ENCODE assay signal across 8 cellular contexts in genomic region chr22:41094036-41094435, GRCh38. TPM values are rescaled to one million over a fixed set of nuclear protein-coding genes. Genes with fewer than 3 reads are reported as not detected.
DNase-seq lines count a peak whose midpoint lies in the region; ATAC-seq and TF ChIP-seq lines count a peak whose summit lies in the region.

No MANE protein-coding gene starts in this region.

- H3K4me2 ChIP-seq in H9 (ENCODE audit: insufficient read depth, insufficient read length, low read length) (peak overlapping the region; percentile 93), neuronal stem cell (ENCODE audit: insufficient read depth, low read length, poor library complexity, severe bottlenecking) (peak overlapping the region; percentile 58)

- H3K4me1 Mint-ChIP-seq in CD14-positive monocyte: peaks cover 51% of the 10 kb centered on the region
- peaks cover 37 to 38% of the 10 kb centered on the region in 2 experiments for H3K4me1 Mint-ChIP-seq in H9

- H3K14ac ChIP-seq in H9 (ENCODE audit: insufficient read depth, low read length) (no peak overlapping the region), neuronal stem cell (ENCODE audit: low read length) (no peak overlapping the region)

- H2BK12ac ChIP-seq in H9 (ENCODE audit: insufficient read length, low read depth, low read length): no peak overlapping the region
- no peak overlapping the region for H2BK12ac ChIP-seq in neuronal stem cell (ENCODE audit: low read length)

- H3K23me2 ChIP-seq in H9 (ENCODE audit: insufficient read length, low read depth, low read length, poor library complexity, severe bottlenecking): peaks cover 14% of the 10 kb centered on the region

- no peak overlapping the region for H4K8ac ChIP-seq in H9 (replicated peaks; ENCODE audit: insufficient read length, low read depth, low read length)
- H4K8ac ChIP-seq in neuronal stem cell (ENCODE audit: low read depth, low read length): no peak overlapping the region

- no peak overlapping the region for H2BK120ac ChIP-seq in H9 (ENCODE audit: low read depth, low read length, poor library complexity, severe bottlenecking)
- no peak overlapping the region for H2BK120ac ChIP-seq in neuronal stem cell (ENCODE audit: low read depth, low read length)

- H3K9me3 ChIP-seq in H9 (ENCODE audit: control insufficient read depth, low read depth, low read length) (no peaks in the 10 kb centered on the region), SK-N-MC (ENCODE audit: low read depth, low read length) (no peaks in the 10 kb centered on the region), neuronal stem cell (replicated peaks in 1 of 2; ENCODE audit: control insufficient read depth in 2 of 2, insufficient read depth in 1 of 2, low read depth in 1 of 2, low read length in 2 of 2) (no peaks in the 10 kb centered on the region)

- H3K27me3 ChIP-seq in H9 (ENCODE audit: insufficient read depth, low read length): no peaks in the 10 kb centered on the region
- H3K27me3 ChIP-seq in neuronal stem cell (ENCODE audit: control insufficient read depth in 3 of 3, insufficient read depth in 3 of 3, low read depth in 1 of 3, low read length in 3 of 3): no peaks in the 10 kb centered on the region

- H3K79me1 ChIP-seq in H9 (ENCODE audit: insufficient read depth, low read depth, low read length, poor library complexity, severe bottlenecking): no peaks in the 10 kb centered on the region
- H3K79me1 ChIP-seq in neuronal stem cell (ENCODE audit: low read depth, low read length): no peaks in the 10 kb centered on the region

- H2BK15ac ChIP-seq in H9 (ENCODE audit: low read depth, low read length) (no peak overlapping the region), neuronal stem cell (ENCODE audit: low read length) (no peak overlapping the region)

- H3K4me3 ChIP-seq in SK-N-MC: peak overlapping the region; percentile 99
- peak overlapping the region; percentile 61 for H3K4me3 ChIP-seq in epithelial cell of esophagus (ENCODE audit: low read length)
- H3K4me3 ChIP-seq in neuronal stem cell (ENCODE audit: low read length in 2 of 2): peak overlapping the region; percentile 68 to 97

- H3K27ac ChIP-seq in H9 (ENCODE audit: insufficient read length, low read depth, low read length) (no peak overlapping the region), SK-N-MC (no peak overlapping the region; the same call in 1 of the 2 replicates), neuronal stem cell (replicated peaks; ENCODE audit: low read length) (no peak overlapping the region)

- H4K91ac ChIP-seq in H9 (ENCODE audit: insufficient read length, low read depth, low read length) (no peak overlapping the region), neuronal stem cell (ENCODE audit: low read depth, low read length, poor library complexity) (no peak overlapping the region)

- H3K56ac ChIP-seq in H9 (ENCODE audit: insufficient read length, low read depth, low read length): no peak overlapping the region

- H2BK5ac ChIP-seq in H9 (ENCODE audit: insufficient read length, low read length) (no peak overlapping the region), neuronal stem cell (ENCODE audit: low read length) (no peak overlapping the region)

- H3K4me3 Mint-ChIP-seq in CD14-positive monocyte: peak overlapping the region; percentile 98 to 100
- H3K4me3 Mint-ChIP-seq in H9: peak overlapping the region; percentile 96 to 99

- no peak for TF ChIP-seq CTCF in CD14-positive monocyte (IDR thresholded peaks at IDR 0.05)
- TF ChIP-seq CTCF in H9 (conservative IDR thresholded peaks at IDR 0.05): no peak
- TF ChIP-seq CTCF in epithelial cell of esophagus (IDR thresholded peaks at IDR 0.05; ENCODE audit: insufficient read depth, low read depth, low read length, missing control alignments): no peak

- peaks cover 61% of the 10 kb centered on the region for H3K79me2 ChIP-seq in H9 (ENCODE audit: insufficient read depth, low read length)

- H3K9ac ChIP-seq in H9 (ENCODE audit: extremely low read depth, insufficient read length, low read length): peak overlapping the region; percentile 89
- peak overlapping the region; percentile 97 for H3K9ac ChIP-seq in SK-N-MC (ENCODE audit: insufficient read length)
- no peak overlapping the region for H3K9ac ChIP-seq in neuronal stem cell (ENCODE audit: low read depth, low read length, poor library complexity)

- no peak overlapping the region for H3K4ac ChIP-seq in H9 (ENCODE audit: low read depth, low read length)
- no peak overlapping the region for H3K4ac ChIP-seq in neuronal stem cell (ENCODE audit: low read length)

- intact Hi-C loops in CD14-positive monocyte (cut with micrococcal nuclease): loop anchor here (5.0 kb wide), 2 partner anchors 72 to 127 kb away; no protein-coding TSS in a partner anchor

- DNase-seq in CD14-positive monocyte (ENCODE audit: low spot score): no peak
- no peak for DNase-seq in H9
- DNase-seq in SK-N-MC (ENCODE audit: low read depth, low spot score): no peak
- peak; percentile 43 for DNase-seq in epithelial cell of esophagus (ENCODE audit: low read depth)
- no peak for DNase-seq in neuronal stem cell (ENCODE audit: low spot score)
- no peak for DNase-seq in COR-L47 (lab: John Stamatoyannopoulos, UW)
- no peak for DNase-seq in DMS79 treated with DMSO at 0.1 percent for 48 hours (lab: John Stamatoyannopoulos, UW)

- H3K36me3 ChIP-seq in SK-N-MC (ENCODE audit: insufficient read depth, low read length) (peaks cover 9% of the 10 kb centered on the region), neuronal stem cell (replicated peaks in 1 of 2; ENCODE audit: control insufficient read depth in 2 of 2, insufficient read depth in 2 of 2, low read length in 2 of 2) (peaks cover 0 to 38% of the 10 kb centered on the region in 2 donors)

- H2AFZ ChIP-seq in H9 (ENCODE audit: low read length): no peak overlapping the region
- H2AFZ ChIP-seq in neuronal stem cell (ENCODE audit: low read length): no peak overlapping the region

- H3K4me1 ChIP-seq in H9 (ENCODE audit: insufficient read depth, low read length) (no peaks in the 10 kb centered on the region; the same call in 1 of the 2 replicates), neuronal stem cell (ENCODE audit: control insufficient read depth in 2 of 2, insufficient read depth in 1 of 2, low read depth in 1 of 2, low read length in 2 of 2) (peaks cover 1 to 3% of the 10 kb centered on the region in 2 donors)

- H3K27ac Mint-ChIP-seq in CD14-positive monocyte (peak overlapping the region; percentile 19 to 100 (median 97)), H9 (0 out of 7 replicates have a peak overlapping the region, but pooled peaks of 1 of the 3 experiments have one; percentile 20)

- H3K23ac ChIP-seq in H9 (ENCODE audit: insufficient read length, low read depth, low read length): no peak overlapping the region
- no peak overlapping the region for H3K23ac ChIP-seq in neuronal stem cell (ENCODE audit: low read depth, low read length, poor library complexity)

- H2BK20ac ChIP-seq in H9 (ENCODE audit: low read depth, low read length, poor library complexity, severe bottlenecking): no peak overlapping the region

- H3K18ac ChIP-seq in H9 (ENCODE audit: insufficient read length, low read depth, low read length) (no peak overlapping the region), neuronal stem cell (ENCODE audit: low read length) (no peak overlapping the region)

- H4K5ac ChIP-seq in H9 (ENCODE audit: insufficient read length, low read depth, low read length): no peak overlapping the region

- H4K20me1 ChIP-seq in H9 (ENCODE audit: control insufficient read depth, insufficient read depth, insufficient read length): no peaks in the 10 kb centered on the region

- H2AK5ac ChIP-seq in H9 (ENCODE audit: insufficient read length, low read length): no peak overlapping the region
- H2AK5ac ChIP-seq in neuronal stem cell (ENCODE audit: low read depth, low read length): no peak overlapping the region

- no CpG with 5 or more reads among the region's 4 CpGs for WGBS in H9 (ENCODE audit: extremely low coverage, insufficient read length, low lambda C conversion rate)
- no CpG with 5 or more reads among the region's 4 CpGs for WGBS in neuronal stem cell (ENCODE audit: extremely low coverage in 2 of 2, insufficient read length in 2 of 2, insufficient replicate concordance in 1 of 2), 2 donors

- H3K36me3 Mint-ChIP-seq in CD14-positive monocyte (peaks cover 5 to 24% of the 10 kb centered on the region in 2 donors), H9 (ENCODE audit: insufficient read depth in 1 of 3, low read depth in 3 of 3) (peaks cover 9 to 30% (median 27%) of the 10 kb centered on the region in 3 experiments)

- H3K9me3 Mint-ChIP-seq in CD14-positive monocyte (peaks cover 0 to 2% (median 0%) of the 10 kb centered on the region in 7 donors), H9 (no peaks in the 10 kb centered on the region)

- no peak overlapping the region for H3T11ph ChIP-seq in H9 (ENCODE audit: low read length)

- H3K27me3 Mint-ChIP-seq in CD14-positive monocyte (ENCODE audit: low read depth in 3 of 3) (peaks cover 0 to 3% (median 0%) of the 10 kb centered on the region in 3 donors), H9 (ENCODE audit: low read depth) (no peaks in the 10 kb centered on the region)

- ATAC-seq in GM21737 (IDR thresholded peaks at IDR 0.05; ENCODE audit: unreplicated experiment): no peak

RNA-seq across cellular contexts. Expression of gene EP300, which starts 1.6 kb away (rescaled TPM):
- polyA plus RNA-seq in CD14-positive monocyte: 10 to 100 TPM in 1 of 2 donors, 1 to 10 TPM in 1; 5.7 to 16.8 TPM
- total RNA-seq in H9 (2021): 132 and 136 TPM in 2 replicates
- 19.7 TPM for polyA plus RNA-seq in neuronal stem cell (2013, experiment 1 of 2)
- polyA plus RNA-seq in neuronal stem cell (2013, experiment 2 of 2): 21.9 TPM
